ENCODE assay signal across 1 cellular context in genomic region chr9:132079391-132080071, GRCh38.
A peak's percentile ranks its signal among the peaks of the same experiment; 100 is the strongest.
TF ChIP-seq lines count a peak whose summit lies in the region.

TSS of gene MED27 (minus strand) at chr9:132079867. CDS start at chr9:132079844, 23 bp downstream.

TF ChIP-seq in HEK293, 187 proteins besides CTCF, POLR2A, EP300 and RAD21 (continued from another document and continues in another):
- TF ChIP-seq TSHZ1 (tag by site-specific recombination; IDR thresholded peaks at IDR 0.05; ENCODE audit: borderline replicate concordance) (no peak), GLI2 (tag by site-specific recombination; IDR thresholded peaks at IDR 0.05; ENCODE audit: borderline replicate concordance, low read depth) (no peak), ZNF366 (tag by site-specific recombination; conservative IDR thresholded peaks at IDR 0.05) (no peak), ZNF157 (tag by site-specific recombination; IDR thresholded peaks at IDR 0.05) (no peak), ZNF211 (tag by site-specific recombination; IDR thresholded peaks at IDR 0.05; ENCODE audit: low read depth) (no peak), ZNF335 (tag by site-specific recombination; conservative IDR thresholded peaks at IDR 0.05) (peak; percentile 74), ZNF768 (tag by site-specific recombination; IDR thresholded peaks at IDR 0.05) (no peak), ZBTB11 (tag by site-specific recombination; conservative IDR thresholded peaks at IDR 0.05; ENCODE audit: low read depth) (no peak; the same call in 1 of the 2 replicates), ZNF660 (tag by site-specific recombination; IDR thresholded peaks at IDR 0.05) (peak; percentile 56; the same call in 1 of the 2 replicates), GLI4 (tag by site-specific recombination; IDR thresholded peaks at IDR 0.05) (no peak), MYNN (tag by site-specific recombination; IDR thresholded peaks at IDR 0.05; ENCODE audit: borderline replicate concordance) (no peak), ATF2 (tag by site-specific recombination; IDR thresholded peaks at IDR 0.05; ENCODE audit: low read depth) (peak; percentile 89), FEZF1 (tag by site-specific recombination; IDR thresholded peaks at IDR 0.05) (peak; percentile 80), PRDM6 (tag by site-specific recombination; IDR thresholded peaks at IDR 0.05) (no peak), ZNF112 (tag by site-specific recombination; IDR thresholded peaks at IDR 0.05) (no peak), ZSCAN23 (tag by site-specific recombination; IDR thresholded peaks at IDR 0.05) (no peak), YY1 (tag by site-specific recombination; IDR thresholded peaks at IDR 0.05) (peak; percentile 94), ZSCAN30 (tag by site-specific recombination; IDR thresholded peaks at IDR 0.05) (0 out of 2 replicates have a peak, but pooled peaks have one; percentile 52), BCL11B (tag by site-specific recombination; IDR thresholded peaks at IDR 0.05; ENCODE audit: low read depth) (no peak), ZFP37 (tag by site-specific recombination; IDR thresholded peaks at IDR 0.05) (peak; percentile 75; the same call in 1 of the 2 replicates), ZEB2 (tag by site-specific recombination; IDR thresholded peaks at IDR 0.05) (peak; percentile 71; the same call in 1 of the 2 replicates), SCRT1 (tag by site-specific recombination; IDR thresholded peaks at IDR 0.05; ENCODE audit: borderline replicate concordance) (no peak), ZNF488 (tag by site-specific recombination; IDR thresholded peaks at IDR 0.05) (no peak), ZNF626 (tag by site-specific recombination; IDR thresholded peaks at IDR 0.05) (no peak), ZNF311 (tag by site-specific recombination; IDR thresholded peaks at IDR 0.05; ENCODE audit: borderline replicate concordance) (no peak), HIC1 (tag by site-specific recombination; IDR thresholded peaks at IDR 0.05) (no peak), IKZF3 (tag by site-specific recombination; IDR thresholded peaks at IDR 0.05) (no peak), ZBTB6 (tag by site-specific recombination; IDR thresholded peaks at IDR 0.05) (no peak), ZFHX2 (tag by site-specific recombination; conservative IDR thresholded peaks at IDR 0.05) (no peak), ZNF341 (tag by site-specific recombination; IDR thresholded peaks at IDR 0.05; ENCODE audit: low read depth) (no peak), WT1 (tag by site-specific recombination; IDR thresholded peaks at IDR 0.05) (no peak), ZNF202 (tag by site-specific recombination; IDR thresholded peaks at IDR 0.05; ENCODE audit: borderline replicate concordance) (no peak), ZNF548 (tag by site-specific recombination; IDR thresholded peaks at IDR 0.05) (no peak), ZNF776 (tag by site-specific recombination; IDR thresholded peaks at IDR 0.05; ENCODE audit: borderline replicate concordance) (no peak), ZNF501 (tag by site-specific recombination; IDR thresholded peaks at IDR 0.05) (peak; percentile 57; the same call in 1 of the 2 replicates), ZNF473 (tag by site-specific recombination; IDR thresholded peaks at IDR 0.05) (no peak), ZNF223 (tag by site-specific recombination; IDR thresholded peaks at IDR 0.05) (no peak), ZNF837 (tag by site-specific recombination; IDR thresholded peaks at IDR 0.05) (no peak), ZSCAN16 (tag by site-specific recombination; IDR thresholded peaks at IDR 0.05) (no peak), ZNF292 (tag by site-specific recombination; IDR thresholded peaks at IDR 0.05; ENCODE audit: borderline replicate concordance, low read depth) (no peak), ZFP69B (tag by site-specific recombination; IDR thresholded peaks at IDR 0.05) (no peak), PRDM10 (tag by site-specific recombination; IDR thresholded peaks at IDR 0.05) (peak; percentile 46; the same call in 1 of the 2 replicates), ZNF629 (tag by site-specific recombination; IDR thresholded peaks at IDR 0.05) (peak; percentile 69; the same call in 1 of the 2 replicates), PRDM1 (tag by site-specific recombination; IDR thresholded peaks at IDR 0.05) (peak; percentile 96), KLF8 (tag by site-specific recombination; IDR thresholded peaks at IDR 0.05) (no peak)
